Comparison of ENCODE assay signal across 28 cellular contexts in genomic region chr12:96890331-96890730, GRCh38.
"Had no signal": no experiment of that assay in that cellular context is flagged by ENCODE, and none has a peak within 500 bp of the region (broad histone marks: within the 10 kb centered on the region; RNA-seq: fewer than 3 reads in every experiment).

No MANE protein-coding gene starts in this region.

- H3K36me3 Mint-ChIP-seq: activated CD8-positive, alpha-beta memory T cell treated with anti-CD3 and anti-CD28 coated beads, Interleukin-2, amount 10 ng/mL, durations not matched to agents 7 days and 5 days; natural killer cell; type B pancreatic cell had no signal

- H3K27ac ChIP-seq: body of pancreas, cardiac muscle cell, colonic mucosa, left lung, lower lobe of right lung, neural progenitor cell, spleen, uterus had no signal

- FAIRE-seq: endometrium, frontal cortex had no signal

- ATAC-seq: activated CD8-positive, alpha-beta memory T cell treated with anti-CD3 and anti-CD28 coated beads, Interleukin-2, amount 10 ng/mL, durations not matched to agents 7 days and 5 days; activated CD8-positive, alpha-beta T cell treated with anti-CD3 and anti-CD28 coated beads, Interleukin-2, amount 10 ng/mL, durations not matched to agents 7 days and 5 days; body of pancreas; lower lobe of right lung; natural killer cell; right cardiac atrium had no signal

- H3K9me3 Mint-ChIP-seq: activated B cell treated with CpG ODN at 0.5 μM for 24 hours, natural killer cell, type B pancreatic cell had no signal

- H3K27me3 ChIP-seq: body of pancreas, cardiac muscle cell, colonic mucosa, neural progenitor cell, uterus had no signal

- H3K4me3 Mint-ChIP-seq: activated B cell treated with CpG ODN at 0.5 μM for 24 hours; activated CD8-positive, alpha-beta memory T cell treated with anti-CD3 and anti-CD28 coated beads, Interleukin-2, amount 10 ng/mL, durations not matched to agents 7 days and 5 days; activated CD8-positive, alpha-beta T cell treated with anti-CD3 and anti-CD28 coated beads, Interleukin-2, amount 10 ng/mL, durations not matched to agents 7 days and 5 days; activated naive CD8-positive, alpha-beta T cell; natural killer cell; neural progenitor cell; type B pancreatic cell had no signal

- H3K4me1 ChIP-seq: body of pancreas, colonic mucosa, left lung, lower lobe of right lung, neural progenitor cell, spleen, uterus had no signal

- H3K9me3 ChIP-seq: body of pancreas, colonic mucosa, left lung, lower lobe of right lung, spleen, uterus had no signal

- H3K4me1 Mint-ChIP-seq: activated B cell treated with CpG ODN at 0.5 μM for 24 hours, natural killer cell had no signal

- H3K4me2 ChIP-seq: neural progenitor cell had no signal

- DNase-seq: activated B cell treated with CpG ODN at 0.5 μM for 24 hours; activated CD4-positive, alpha-beta T cell treated with anti-CD3 and anti-CD28 coated beads, Interleukin-2, amount 50 U/mL, for 1 hour; activated CD8-positive, alpha-beta memory T cell treated with anti-CD3 and anti-CD28 coated beads, Interleukin-2, amount 10 ng/mL, durations not matched to agents 7 days and 5 days; activated CD8-positive, alpha-beta T cell treated with anti-CD3 and anti-CD28 coated beads, Interleukin-2, amount 10 ng/mL, durations not matched to agents 7 days and 5 days; activated effector memory CD4-positive, alpha-beta T cell treated with Interleukin-2 at 50 U/mL for 16 hours; activated naive CD4-positive, alpha-beta T cell treated with Interleukin-2 at 50 U/mL for 16 hours; anterior cingulate cortex; body of pancreas; cerebellar nuclear complex; colonic mucosa; effector CD8-positive, alpha-beta T cell; erythroblast; left lung; lower lobe of right lung; mesendoderm; natural killer cell; occipital lobe; right cardiac atrium; spleen; stimulated activated naive CD4-positive, alpha-beta T cell; T-helper 2 cell; uterus had no signal

- H3K27ac Mint-ChIP-seq: activated B cell treated with CpG ODN at 0.5 μM for 24 hours; activated CD8-positive, alpha-beta memory T cell treated with anti-CD3 and anti-CD28 coated beads, Interleukin-2, amount 10 ng/mL, durations not matched to agents 7 days and 5 days; activated CD8-positive, alpha-beta T cell treated with anti-CD3 and anti-CD28 coated beads, Interleukin-2, amount 10 ng/mL, durations not matched to agents 7 days and 5 days; activated naive CD8-positive, alpha-beta T cell; natural killer cell; neural progenitor cell; type B pancreatic cell had no signal

- H3K4me3 ChIP-seq: body of pancreas, cardiac muscle cell, colonic mucosa, left lung, lower lobe of right lung, neural progenitor cell, spleen, uterus had no signal

- H3K9ac ChIP-seq: neural progenitor cell had no signal

- H2AFZ ChIP-seq: neural progenitor cell had no signal

- H3K36me3 ChIP-seq: cardiac muscle cell, colonic mucosa, left lung, lower lobe of right lung, neural progenitor cell, spleen, uterus had no signal
